ENCODE assay signal across 24 cellular contexts in genomic region chr3:47854267-47854666, GRCh38. TPM values are rescaled to one million over a fixed set of nuclear protein-coding genes. Genes with fewer than 3 reads are reported as not detected.
DNase-seq lines count a peak whose midpoint lies in the region; ATAC-seq and TF ChIP-seq lines count a peak whose summit lies in the region.
"Had no signal": no experiment of that assay in that cellular context is flagged by ENCODE, and none has a peak within 500 bp of the region (broad histone marks: within the 10 kb centered on the region; RNA-seq: fewer than 3 reads in every experiment).

No MANE protein-coding gene starts in this region.

- no peaks in the 10 kb centered on the region for H3K79me2 ChIP-seq in mammary epithelial cell (ENCODE audit: insufficient read depth, low read length)

- H3K36me3 Mint-ChIP-seq in MCF 10A (ENCODE audit: insufficient read depth, unreplicated experiment) (peaks cover 81% of the 10 kb centered on the region), neural crest cell (ENCODE audit: low read depth) (peaks cover 17% of the 10 kb centered on the region)
- H3K36me3 Mint-ChIP-seq in central memory CD8-positive, alpha-beta T cell (ENCODE audit: insufficient read depth) = peaks cover 23% of the 10 kb centered on the region
- peaks cover 50% of the 10 kb centered on the region for H3K36me3 Mint-ChIP-seq in stimulated activated memory B cell treated with anti-CD40 and anti-IgM and Interleukin-4, amounts not matched to agents 10 μg/mL and 1 μg/mL and 100 μg/mL, for 72 hours

- H3K27me3 Mint-ChIP-seq in MCF 10A (ENCODE audit: insufficient read depth, unreplicated experiment) = no peaks in the 10 kb centered on the region
- no peaks in the 10 kb centered on the region for H3K27me3 Mint-ChIP-seq in central memory CD8-positive, alpha-beta T cell
- H3K27me3 Mint-ChIP-seq in neural crest cell (ENCODE audit: low read depth) = peaks cover 15% of the 10 kb centered on the region
- no peaks in the 10 kb centered on the region for H3K27me3 Mint-ChIP-seq in stimulated activated memory B cell treated with anti-CD40 and anti-IgM and Interleukin-4, amounts not matched to agents 10 μg/mL and 1 μg/mL and 100 μg/mL, for 72 hours

- H3K4me3 Mint-ChIP-seq in MCF 10A (ENCODE audit: unreplicated experiment) = no peak overlapping the region
- H3K4me3 Mint-ChIP-seq in central memory CD8-positive, alpha-beta T cell = no peak overlapping the region
- H3K4me3 Mint-ChIP-seq in neural crest cell = peak overlapping the region; percentile 23
- no peak overlapping the region for H3K4me3 Mint-ChIP-seq in stimulated activated memory B cell treated with anti-CD40 and anti-IgM and Interleukin-4, amounts not matched to agents 10 μg/mL and 1 μg/mL and 100 μg/mL, for 72 hours

- intact Hi-C loops in MCF 10A (cut with micrococcal nuclease) = loop anchor here (5.0 kb wide), 1 partner anchor 298 kb away; no protein-coding TSS in a partner anchor
- intact Hi-C loops in mammary epithelial cell (cut with micrococcal nuclease) = no loop called here

- no peak overlapping the region for H2AFZ ChIP-seq in mammary epithelial cell (ENCODE audit: low read depth, low read length)

- in situ Hi-C loops in mammary epithelial cell (cut with MboI; ENCODE audit: low sequenced_read_pairs in 2 of 2) = no loop called here

- H3K36me3 ChIP-seq in mammary epithelial cell (ENCODE audit: insufficient read depth, low read length) = peaks cover 28% of the 10 kb centered on the region

- no peaks in the 10 kb centered on the region for H3K4me1 ChIP-seq in mammary epithelial cell (ENCODE audit: insufficient read depth, low read length)
- H3K4me1 ChIP-seq: SJSA1 had no signal

- no peak for ATAC-seq in central memory CD8-positive, alpha-beta T cell (replicated peaks; ENCODE audit: extremely low read depth, poor library complexity, severe bottlenecking)
- peak; percentile 5 for ATAC-seq in stimulated activated memory B cell treated with anti-CD40 and anti-IgM and Interleukin-4, amounts not matched to agents 10 μg/mL and 1 μg/mL and 100 μg/mL, for 72 hours
- ATAC-seq: HCT116 had no signal

- H3K27ac Mint-ChIP-seq in MCF 10A (ENCODE audit: low read depth, unreplicated experiment) (peak overlapping the region; percentile 7), neural crest cell (ENCODE audit: unreplicated experiment) (peak overlapping the region; percentile 27)
- H3K27ac Mint-ChIP-seq in central memory CD8-positive, alpha-beta T cell (ENCODE audit: low read depth) = peak overlapping the region; percentile 84
- H3K27ac Mint-ChIP-seq in stimulated activated memory B cell treated with anti-CD40 and anti-IgM and Interleukin-4, amounts not matched to agents 10 μg/mL and 1 μg/mL and 100 μg/mL, for 72 hours = peak overlapping the region; percentile 60

- no peak for DNase-seq in MCF 10A (ENCODE audit: unreplicated experiment)
- no peak for DNase-seq in mammary epithelial cell
- no peak for DNase-seq in central memory CD8-positive, alpha-beta T cell (ENCODE audit: low spot score in 2 of 2)
- no peak for DNase-seq in neural crest cell (ENCODE audit: low read depth, low spot score)
- DNase-seq in iPS-NIHi7 (ENCODE audit: extremely low spot score) = no peak
- DNase-seq in GM19238 (ENCODE audit: insufficient read length, low spot score) = no peak
- DNase-seq in NCI-H1417 (lab: John Stamatoyannopoulos, UW) = no peak
- DNase-seq: AML-193; C1 segment of cervical spinal cord; DMS53; GDM1; NCI-H1105 treated with DMSO at 0.1 percent for 48 hours; NCI-H1694; NCI-H2081; NCI-H2171; NCI-H345; NCI-H524; NCI-H774; NK-92 treated with Interleukin-12 subunit alpha and Interleukin-12 subunit beta, amount 100 ng/mL, for 24 hours had no signal

- H3K27me3 ChIP-seq in mammary epithelial cell (ENCODE audit: insufficient read depth, low read length) = no peaks in the 10 kb centered on the region
- H3K27me3 ChIP-seq: SJSA1 had no signal

- BruUV-seq in MCF 10A (replicated peaks; lab: Mats Ljungman, UMichigan) = no TSS peak
- BruUV-seq in mammary epithelial cell (replicated peaks; lab: Mats Ljungman, UMichigan) = no TSS peak

- peaks cover 3% of the 10 kb centered on the region for H4K20me1 ChIP-seq in mammary epithelial cell (ENCODE audit: insufficient read depth, low read length)

- no peak overlapping the region for H3K4me2 ChIP-seq in mammary epithelial cell (ENCODE audit: insufficient read depth, low read depth, low read length)
- H3K4me2 ChIP-seq: KMS-11 had no signal

- 66% methylated on average over 9 of the region's 11 CpGs for WGBS in mammary epithelial cell (ENCODE audit: low coverage, missing lambda C conversion rate)

- CTCF ChIA-PET in MCF 10A (lab: Yijun Ruan, JAX) = interaction anchor here (1.1 kb wide), 1 partner anchor 297 kb away, joined by 3 read pairs; no protein-coding TSS in a partner anchor
- CTCF ChIA-PET in mammary epithelial cell (lab: Charles Lee; ENCODE audit: low non-redundant PET) = no interaction called here

- H3K9me3 Mint-ChIP-seq in MCF 10A (ENCODE audit: unreplicated experiment) = no peaks in the 10 kb centered on the region
- H3K9me3 Mint-ChIP-seq in central memory CD8-positive, alpha-beta T cell = no peaks in the 10 kb centered on the region
- H3K9me3 Mint-ChIP-seq in neural crest cell = no peaks in the 10 kb centered on the region
- no peaks in the 10 kb centered on the region for H3K9me3 Mint-ChIP-seq in stimulated activated memory B cell treated with anti-CD40 and anti-IgM and Interleukin-4, amounts not matched to agents 10 μg/mL and 1 μg/mL and 100 μg/mL, for 72 hours

- no peaks in the 10 kb centered on the region for H3K9me3 ChIP-seq in mammary epithelial cell (replicated peaks; ENCODE audit: insufficient read depth, low read length)
- H3K9me3 ChIP-seq: SJSA1 had no signal

- no peak overlapping the region for H3K27ac ChIP-seq in mammary epithelial cell (ENCODE audit: insufficient read depth, low read depth, low read length)
- H3K27ac ChIP-seq: HL-60, KMS-11, SJSA1 had no signal

- dilution Hi-C loops in mammary epithelial cell (cut with HindIII; ENCODE audit: low sequenced_read_pairs) = no loop called here

- TF ChIP-seq CTCF in MCF 10A (IDR thresholded peaks at IDR 0.05; ENCODE audit: unreplicated experiment) (no peak), mammary epithelial cell (conservative IDR thresholded peaks at IDR 0.05 in 1 of 2, IDR thresholded peaks at IDR 0.05 in 1 of 2; ENCODE audit: extremely low read depth in 1 of 2, insufficient read depth in 1 of 2, low read depth in 1 of 2, low read length in 2 of 2) (no peak), neural crest cell (conservative IDR thresholded peaks at IDR 0.05) (no peak)

- H3K4me1 Mint-ChIP-seq in MCF 10A (ENCODE audit: insufficient read depth, unreplicated experiment) (no peaks in the 10 kb centered on the region), neural crest cell (peaks cover 18% of the 10 kb centered on the region)
- no peaks in the 10 kb centered on the region for H3K4me1 Mint-ChIP-seq in central memory CD8-positive, alpha-beta T cell
- H3K4me1 Mint-ChIP-seq in stimulated activated memory B cell treated with anti-CD40 and anti-IgM and Interleukin-4, amounts not matched to agents 10 μg/mL and 1 μg/mL and 100 μg/mL, for 72 hours = no peaks in the 10 kb centered on the region

- no peak overlapping the region for H3K9ac ChIP-seq in mammary epithelial cell (ENCODE audit: insufficient read depth, low read length)
- H3K9ac ChIP-seq: KMS-11 had no signal

- POLR2A ChIA-PET in MCF 10A (lab: Yijun Ruan, JAX) = interaction anchor here (0.6 kb wide), 1 partner anchor 267 kb away, joined by 5 read pairs; no protein-coding TSS in a partner anchor

- H3K4me3 ChIP-seq in mammary epithelial cell (replicated peaks in 1 of 3; ENCODE audit: insufficient read depth in 1 of 3, low read depth in 2 of 3, low read length in 3 of 3) = no peak overlapping the region
- H3K4me3 ChIP-seq: SJSA1 had no signal

RNA-seq across cellular contexts. Expression of gene DHX30, which starts 51.3 kb away (rescaled TPM):
- 80.5 and 86.2 TPM in 2 replicates for total RNA-seq in MCF 10A (2022)
- 10 to 100 TPM; 60.5 to 61.6 TPM for total RNA-seq in mammary epithelial cell
- 53.4 TPM for polyA plus RNA-seq in mammary epithelial cell
- 44.0 TPM for polyA minus RNA-seq in mammary epithelial cell
- 140 and 142 TPM in 2 replicates for total RNA-seq in neural crest cell

Comparison
In these comparisons a context has a peak if more than half of its experiments do, and no peak if none do; other contexts are left out.
1. H3K27ac Mint-ChIP-seq: peak in every context shown above with its lines; median percentile 84 in central memory CD8-positive, alpha-beta T cell; 60 in stimulated activated memory B cell treated with anti-CD40 and anti-IgM and Interleukin-4, amounts not matched to agents 10 μg/mL and 1 μg/mL and 100 μg/mL, for 72 hours; 27 in neural crest cell; 7 in MCF 10A.